ENCODE assay signal across 28 cellular contexts in genomic region chr10:103719036-103719435, GRCh38.
DNase-seq lines count a peak whose midpoint lies in the region; ATAC-seq and TF ChIP-seq lines count a peak whose summit lies in the region.
"Had no signal": no experiment of that assay in that cellular context is flagged by ENCODE, and none has a peak within 500 bp of the region (broad histone marks: within the 10 kb centered on the region; RNA-seq: fewer than 3 reads in every experiment).

No MANE protein-coding gene starts in this region.

- CTCF ChIA-PET in Caco-2 (lab: Charles Lee): no interaction called here
- CTCF ChIA-PET in RWPE1 (lab: Yijun Ruan, JAX): interaction anchor here (0.6 kb wide), 1 partner anchor 69 kb away, joined by 3 read pairs; no protein-coding TSS in a partner anchor

- H3K14ac ChIP-seq in trophoblast cell (ENCODE audit: low read length): no peak overlapping the region

- ATAC-seq in GM21360 (IDR thresholded peaks at IDR 0.05; ENCODE audit: unreplicated experiment) (no peak), HG03039 (IDR thresholded peaks at IDR 0.05; ENCODE audit: unreplicated experiment) (no peak)
- ATAC-seq: PC-3 had no signal

- no peak overlapping the region for H3K4me3 Mint-ChIP-seq in Caco-2 (ENCODE audit: unreplicated experiment)
- H3K4me3 Mint-ChIP-seq: activated naive CD4-positive, alpha-beta T cell treated with anti-CD3 and anti-CD28 coated beads, Interleukin-2, amount 50 U/mL, for 24 hours; nephron had no signal

- H3K4me2 ChIP-seq in trophoblast cell (ENCODE audit: low read length): no peak overlapping the region

- H3K4ac ChIP-seq in trophoblast cell (ENCODE audit: low read depth, low read length): no peak overlapping the region

- intact Hi-C loops in Caco-2 (cut with micrococcal nuclease; ENCODE audit: unreplicated experiment): loop anchor here (10.0 kb wide), 1 partner anchor 306 kb away; no protein-coding TSS in a partner anchor

- H3K4me1 Mint-ChIP-seq in Caco-2 (ENCODE audit: low read depth, unreplicated experiment): peaks cover 24% of the 10 kb centered on the region

- H4K91ac ChIP-seq in trophoblast cell (ENCODE audit: low read depth, low read length): peak overlapping the region; percentile 28

- BruUV-seq in Caco-2 (replicated peaks; lab: Mats Ljungman, UMichigan): no TSS peak

- H2AK5ac ChIP-seq in trophoblast cell (ENCODE audit: low read length): peak overlapping the region; percentile 51

- peaks cover 38% of the 10 kb centered on the region for H3K4me1 ChIP-seq in Caco-2
- H3K4me1 ChIP-seq in trophoblast cell (ENCODE audit: control insufficient read depth in 1 of 2, insufficient read depth in 2 of 2, low read length in 2 of 2): peaks cover 46 to 52% of the 10 kb centered on the region in 2 experiments

- TF ChIP-seq CTCF in Caco-2 (IDR thresholded peaks at IDR 0.05; ENCODE audit: insufficient read depth in 1 of 2, low read depth in 1 of 2, low read length in 1 of 2, severe bottlenecking in 1 of 2, unreplicated experiment in 1 of 2): no peak
- no peak for TF ChIP-seq CTCF in RWPE1 (conservative IDR thresholded peaks at IDR 0.05; ENCODE audit: low read depth)

- H3K9me3 ChIP-seq in Caco-2: no peaks in the 10 kb centered on the region
- H3K9me3 ChIP-seq in trophoblast cell (ENCODE audit: insufficient read depth, low read depth, low read length): no peaks in the 10 kb centered on the region
- H3K9me3 ChIP-seq: BE2C, thoracic aorta had no signal

- no peak overlapping the region for H4K12ac ChIP-seq in trophoblast cell (ENCODE audit: low read depth, low read length)

- no peaks in the 10 kb centered on the region for H3K27me3 Mint-ChIP-seq in Caco-2 (ENCODE audit: insufficient read depth, unreplicated experiment)
- H3K27me3 Mint-ChIP-seq: activated naive CD4-positive, alpha-beta T cell treated with anti-CD3 and anti-CD28 coated beads, Interleukin-2, amount 50 U/mL, for 24 hours had no signal

- peaks cover 2% of the 10 kb centered on the region for H3K79me2 ChIP-seq in trophoblast cell (ENCODE audit: control insufficient read depth, insufficient read depth, low read length, poor library complexity)

- H3K27ac ChIP-seq in RWPE1 (peak overlapping the region; percentile 56), epithelial cell of prostate (peak overlapping the region; percentile 85), trophoblast cell (ENCODE audit: low read depth, low read length) (no peak overlapping the region)
- H3K27ac ChIP-seq: thoracic aorta, VCaP had no signal

- no peak for DNase-seq in Caco-2
- no peak for DNase-seq in RWPE1 (ENCODE audit: low spot score)
- no peak for DNase-seq in epithelial cell of prostate (ENCODE audit: low read depth, low spot score)
- DNase-seq in trophoblast cell: no peak
- no peak for DNase-seq in NCI-H748 treated with DMSO at 0.1 percent for 48 hours (lab: John Stamatoyannopoulos, UW)
- DNase-seq: activated CD4-positive, alpha-beta T cell treated with anti-CD3 and anti-CD28 coated beads for 4 hours; activated CD8-positive, alpha-beta memory T cell treated with anti-CD3 and anti-CD28 coated beads for 24 hours; activated T-cell treated with anti-CD3 and anti-CD28 coated beads for 4 hours; BE2C; effector CD4-positive, alpha-beta T cell; H7; Karpas-422; NCI-H1417; NCI-H2029; NCI-H2227 treated with DMSO at 0.1 percent for 48 hours; NCI-H526; PC-3; SHP77; stimulated activated CD4-positive, alpha-beta T cell treated with anti-CD3 and anti-CD28 coated beads, Interleukin-1b, Interleukin-23, amount 100 ng/mL, for 48 hours; stimulated activated naive CD4-positive, alpha-beta T cell treated with Interleukin-2 at 50 U/mL for 16 hours; T1000 had no signal

- no peak overlapping the region for H2BK5ac ChIP-seq in trophoblast cell (ENCODE audit: low read depth, low read length, poor library complexity)

- WGBS in trophoblast cell (ENCODE audit: extremely low coverage, insufficient coverage, insufficient read length): no CpG with 5 or more reads among the region's 5 CpGs

- peak overlapping the region; percentile 13 for H3K27ac Mint-ChIP-seq in Caco-2 (ENCODE audit: unreplicated experiment)
- H3K27ac Mint-ChIP-seq: activated naive CD4-positive, alpha-beta T cell treated with anti-CD3 and anti-CD28 coated beads, Interleukin-2, amount 50 U/mL, for 24 hours; nephron had no signal

- no peak overlapping the region for H3K4me3 ChIP-seq in Caco-2 (ENCODE audit: low read depth, low read length)
- no peak overlapping the region for H3K4me3 ChIP-seq in trophoblast cell (ENCODE audit: low read depth, low read length)
- H3K4me3 ChIP-seq: skin epidermis, thoracic aorta had no signal

- H3K79me1 ChIP-seq in trophoblast cell (ENCODE audit: low read length): peaks cover 28% of the 10 kb centered on the region

- peak overlapping the region; percentile 51 for H2BK12ac ChIP-seq in trophoblast cell (ENCODE audit: low read length)

- no peak overlapping the region for H3K23ac ChIP-seq in trophoblast cell (ENCODE audit: low read length)

- POLR2A ChIA-PET in Caco-2 (lab: Charles Lee) (no interaction called here), RWPE1 (lab: Yijun Ruan, JAX; ENCODE audit: low non-redundant PET) (interaction anchor here (0.7 kb wide), 1 partner anchor 70 kb away, joined by 3 read pairs; no protein-coding TSS in a partner anchor)

- H2AFZ ChIP-seq in trophoblast cell (ENCODE audit: insufficient read depth, low read length, poor library complexity): no peak overlapping the region

- no peak overlapping the region for H3K9ac ChIP-seq in trophoblast cell (ENCODE audit: low read length)

- peaks cover 6% of the 10 kb centered on the region for H3K36me3 Mint-ChIP-seq in Caco-2 (ENCODE audit: insufficient read depth, unreplicated experiment)
- H3K36me3 Mint-ChIP-seq: activated naive CD4-positive, alpha-beta T cell treated with anti-CD3 and anti-CD28 coated beads, Interleukin-2, amount 50 U/mL, for 24 hours had no signal

- no peak overlapping the region for H3K18ac ChIP-seq in trophoblast cell (ENCODE audit: low read length)

- H4K8ac ChIP-seq in trophoblast cell (ENCODE audit: low read depth, low read length): no peak overlapping the region

- peak overlapping the region; percentile 23 for H2BK120ac ChIP-seq in trophoblast cell (ENCODE audit: insufficient read depth, low read length, poor library complexity)

- no peaks in the 10 kb centered on the region for H3K27me3 ChIP-seq in Caco-2 (replicated peaks; ENCODE audit: control insufficient read depth, insufficient read depth, low read length)
- no peaks in the 10 kb centered on the region for H3K27me3 ChIP-seq in trophoblast cell (ENCODE audit: insufficient read depth, low read length)
- H3K27me3 ChIP-seq: BE2C had no signal

- H3K36me3 ChIP-seq in Caco-2 (ENCODE audit: control insufficient read depth, insufficient read depth, low read length): 0 out of 2 replicates have a peak, but pooled peaks cover 3% of the 10 kb centered on the region
- H3K36me3 ChIP-seq in trophoblast cell (ENCODE audit: control insufficient read depth in 1 of 2, insufficient read depth in 2 of 2, low read length in 2 of 2): peaks cover 0 to 8% of the 10 kb centered on the region in 2 experiments
- H3K36me3 ChIP-seq: BE2C had no signal

- H3K9me3 Mint-ChIP-seq in Caco-2 (ENCODE audit: unreplicated experiment): no peaks in the 10 kb centered on the region
- H3K9me3 Mint-ChIP-seq: activated naive CD4-positive, alpha-beta T cell treated with anti-CD3 and anti-CD28 coated beads, Interleukin-2, amount 50 U/mL, for 24 hours; nephron had no signal
